ENCODE assay signal across 28 cellular contexts in the genomic region with DNA sequence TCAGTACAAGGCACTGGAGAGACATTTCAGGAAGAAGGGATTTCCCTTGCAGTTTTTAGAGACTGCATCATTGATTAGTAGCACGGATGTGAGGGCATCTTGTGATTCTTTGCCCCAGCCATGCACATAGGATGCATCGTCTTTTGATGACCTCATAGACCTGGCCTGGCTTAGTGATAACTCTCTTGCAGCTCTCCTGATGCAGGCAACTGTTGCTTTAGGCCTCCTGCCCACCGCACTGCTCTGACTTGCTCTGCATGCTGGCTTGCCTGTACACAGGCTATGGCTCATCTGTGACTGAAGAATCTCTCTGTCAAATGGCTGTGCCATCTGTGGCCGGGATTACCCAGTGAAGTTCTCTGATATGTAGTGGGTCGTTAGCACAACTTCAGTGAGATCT.
A peak's percentile ranks its signal among the peaks of the same experiment; 100 is the strongest.
DNase-seq lines count a peak whose midpoint lies in the region; ATAC-seq and TF ChIP-seq lines count a peak whose summit lies in the region.
"Had no signal": no experiment of that assay in that cellular context is flagged by ENCODE, and none has a peak within 500 bp of the region (broad histone marks: within the 10 kb centered on the region; RNA-seq: fewer than 3 reads in every experiment).

No MANE protein-coding gene starts in this region.

- H3K4me1 ChIP-seq in mammary epithelial cell (ENCODE audit: insufficient read depth, low read length), result no peaks in the 10 kb centered on the region
- H3K4me1 ChIP-seq in breast epithelium, result no peaks in the 10 kb centered on the region
- H3K4me1 ChIP-seq in RWPE2 (ENCODE audit: insufficient read depth, poor library complexity, severe bottlenecking), result peaks cover under 1% of the 10 kb centered on the region
- no peaks in the 10 kb centered on the region for H3K4me1 ChIP-seq in transverse colon
- H3K4me1 ChIP-seq: psoas muscle, sigmoid colon had no signal

- no peaks in the 10 kb centered on the region for H3K79me2 ChIP-seq in mammary epithelial cell (ENCODE audit: insufficient read depth, low read length)

- BruUV-seq in mammary epithelial cell (replicated peaks; lab: Mats Ljungman, UMichigan), result no TSS peak

- 0 out of 3 replicates have a peak, but pooled peaks have one; percentile 23 for ATAC-seq in RWPE2 (ENCODE audit: low read depth)
- no peak for ATAC-seq in GM21737 (IDR thresholded peaks at IDR 0.05; ENCODE audit: unreplicated experiment)
- ATAC-seq: naive thymus-derived CD8-positive, alpha-beta T cell; Panc1; psoas muscle had no signal

- in situ Hi-C loops in mammary epithelial cell (cut with MboI; ENCODE audit: low sequenced_read_pairs in 2 of 2) (no loop called here), transverse colon (cut with MboI; ENCODE audit: low pct_ligation_motif_present in 1 of 4, low pct_unique_long_range_greater_than_20kb in 1 of 4, low sequenced_read_pairs in 3 of 4) (no loop called here)

- TF ChIP-seq EP300 in transverse colon (IDR thresholded peaks at IDR 0.05; ENCODE audit: low read depth), result no peak

- H3K27ac ChIP-seq in mammary epithelial cell (ENCODE audit: insufficient read depth, low read depth, low read length), result no peak overlapping the region
- no peak overlapping the region for H3K27ac ChIP-seq in breast epithelium
- H3K27ac ChIP-seq in RWPE2 (ENCODE audit: poor library complexity, severe bottlenecking), result no peak overlapping the region
- H3K27ac ChIP-seq in transverse colon, result no peak overlapping the region
- H3K27ac ChIP-seq: psoas muscle, sigmoid colon had no signal

- no peaks in the 10 kb centered on the region for H3K9me3 ChIP-seq in mammary epithelial cell (replicated peaks; ENCODE audit: insufficient read depth, low read length)
- no peaks in the 10 kb centered on the region for H3K9me3 ChIP-seq in breast epithelium
- no peaks in the 10 kb centered on the region for H3K9me3 ChIP-seq in RWPE2 (ENCODE audit: severe bottlenecking)
- no peaks in the 10 kb centered on the region for H3K9me3 ChIP-seq in transverse colon
- H3K9me3 ChIP-seq: psoas muscle, sigmoid colon had no signal

- no peak overlapping the region for H3K4me2 ChIP-seq in mammary epithelial cell (ENCODE audit: insufficient read depth, low read depth, low read length)

- TF ChIP-seq CTCF in mammary epithelial cell (conservative IDR thresholded peaks at IDR 0.05 in 1 of 2, IDR thresholded peaks at IDR 0.05 in 1 of 2; ENCODE audit: extremely low read depth in 1 of 2, insufficient read depth in 1 of 2, low read depth in 1 of 2, low read length in 2 of 2), result no peak
- TF ChIP-seq CTCF in breast epithelium (IDR thresholded peaks at IDR 0.05), result no peak
- no peak for TF ChIP-seq CTCF in RWPE2 (IDR thresholded peaks at IDR 0.05; ENCODE audit: poor library complexity, severe bottlenecking)
- TF ChIP-seq CTCF in fibroblast of villous mesenchyme (IDR thresholded peaks at IDR 0.05; ENCODE audit: insufficient read depth, low read depth, low read length), result no peak
- no peak for TF ChIP-seq CTCF in transverse colon (IDR thresholded peaks at IDR 0.05)

- intact Hi-C loops in mammary epithelial cell (cut with micrococcal nuclease), result no loop called here
- intact Hi-C loops in breast epithelium (cut with DNase I; ENCODE audit: low total_unique reads), result no loop called here
- intact Hi-C loops in transverse colon (cut with DNase I; ENCODE audit: low total_unique reads), result no loop called here

- H3K4me3 ChIP-seq in mammary epithelial cell (replicated peaks in 1 of 3; ENCODE audit: insufficient read depth in 1 of 3, low read depth in 2 of 3, low read length in 3 of 3) (no peak overlapping the region), breast epithelium (no peak overlapping the region), RWPE2 (ENCODE audit: severe bottlenecking) (no peak overlapping the region), fibroblast of villous mesenchyme (ENCODE audit: low read depth, low read length) (no peak overlapping the region), transverse colon (no peak overlapping the region)
- H3K4me3 ChIP-seq: psoas muscle, sigmoid colon had no signal

- peak; percentile 31 for DNase-seq in mammary epithelial cell
- no peak for DNase-seq in breast epithelium (ENCODE audit: low spot score in 2 of 2)
- no peak for DNase-seq in RWPE2 (ENCODE audit: low spot score)
- peak; percentile 6 for DNase-seq in fibroblast of villous mesenchyme (ENCODE audit: low read depth)
- DNase-seq in transverse colon, result no peak
- no peak for DNase-seq in AG20443 (ENCODE audit: low spot score)
- no peak for DNase-seq in SKM-1 treated with dmso at 0.1 percent for 144 hours (lab: John Stamatoyannopoulos, UW; ENCODE audit: unreplicated experiment)
- DNase-seq: activated CD4-positive, alpha-beta T cell treated with anti-CD3 and anti-CD28 coated beads for 48 hours; activated naive CD4-positive, alpha-beta T cell treated with anti-CD3 and anti-CD28 coated beads, Interleukin-2, amount 50 U/mL, for 16 hours; AML-193; amniotic stem cell; CD4-positive, alpha-beta T cell; DND-41; glutamatergic neuron; H9; kidney; midbrain; naive thymus-derived CD8-positive, alpha-beta T cell; NCI-H1417 treated with DMSO at 0.1 percent for 48 hours; NCI-H2029 treated with DMSO at 0.1 percent for 48 hours; NCI-H2227 treated with DMSO at 0.1 percent for 48 hours; NCI-H526 treated with DMSO at 0.1 percent for 48 hours; sigmoid colon; stimulated activated CD4-positive, alpha-beta T cell treated with anti-CD3 and anti-CD28 coated beads, Interleukin-4, amount 100 ng/mL, for 24 hours; trophoblast cell had no signal

- no peak for TF ChIP-seq POLR2A in breast epithelium (IDR thresholded peaks at IDR 0.05)
- no peak for TF ChIP-seq POLR2A in transverse colon (IDR thresholded peaks at IDR 0.05)

- no peaks in the 10 kb centered on the region for H4K20me1 ChIP-seq in mammary epithelial cell (ENCODE audit: insufficient read depth, low read length)

- dilution Hi-C loops in mammary epithelial cell (cut with HindIII; ENCODE audit: low sequenced_read_pairs), result no loop called here

- H3K27me3 ChIP-seq in mammary epithelial cell (ENCODE audit: insufficient read depth, low read length), result no peaks in the 10 kb centered on the region
- no peaks in the 10 kb centered on the region for H3K27me3 ChIP-seq in breast epithelium
- H3K27me3 ChIP-seq in RWPE2 (ENCODE audit: insufficient read depth, poor library complexity, severe bottlenecking), result no peaks in the 10 kb centered on the region
- no peaks in the 10 kb centered on the region for H3K27me3 ChIP-seq in transverse colon
- H3K27me3 ChIP-seq: sigmoid colon had no signal

- H3K36me3 ChIP-seq in mammary epithelial cell (ENCODE audit: insufficient read depth, low read length), result no peaks in the 10 kb centered on the region
- no peaks in the 10 kb centered on the region for H3K36me3 ChIP-seq in breast epithelium
- no peaks in the 10 kb centered on the region for H3K36me3 ChIP-seq in RWPE2 (ENCODE audit: low read depth)
- no peaks in the 10 kb centered on the region for H3K36me3 ChIP-seq in transverse colon
- H3K36me3 ChIP-seq: sigmoid colon had no signal

- no peak overlapping the region for H2AFZ ChIP-seq in mammary epithelial cell (ENCODE audit: low read depth, low read length)

- CTCF ChIA-PET in mammary epithelial cell (lab: Charles Lee; ENCODE audit: low non-redundant PET), result no interaction called here

- WGBS in mammary epithelial cell (ENCODE audit: low coverage, missing lambda C conversion rate), result 85% methylated on average over 5 of the region's 5 CpGs
- WGBS in transverse colon (ENCODE audit: low coverage in 1 of 2), 2 donors, result 85% methylated on average over 5 of the region's 5 CpGs; no CpG with 5 or more reads in 1 of the 2 donors

- H3K9ac ChIP-seq in mammary epithelial cell (ENCODE audit: insufficient read depth, low read length), result no peak overlapping the region

Comparison
In these comparisons a context has a peak if more than half of its experiments do, and no peak if none do; other contexts are left out.
1. DNase-seq: peak in mammary epithelial cell (single experiment) and fibroblast of villous mesenchyme (single experiment); none in breast epithelium (0 of 2), RWPE2 (single experiment), transverse colon (single experiment), AG20443 (single experiment) and SKM-1 treated with dmso at 0.1 percent for 144 hours (single experiment).